17 cellular contexts compared by ENCODE assay signal in the genomic region with DNA sequence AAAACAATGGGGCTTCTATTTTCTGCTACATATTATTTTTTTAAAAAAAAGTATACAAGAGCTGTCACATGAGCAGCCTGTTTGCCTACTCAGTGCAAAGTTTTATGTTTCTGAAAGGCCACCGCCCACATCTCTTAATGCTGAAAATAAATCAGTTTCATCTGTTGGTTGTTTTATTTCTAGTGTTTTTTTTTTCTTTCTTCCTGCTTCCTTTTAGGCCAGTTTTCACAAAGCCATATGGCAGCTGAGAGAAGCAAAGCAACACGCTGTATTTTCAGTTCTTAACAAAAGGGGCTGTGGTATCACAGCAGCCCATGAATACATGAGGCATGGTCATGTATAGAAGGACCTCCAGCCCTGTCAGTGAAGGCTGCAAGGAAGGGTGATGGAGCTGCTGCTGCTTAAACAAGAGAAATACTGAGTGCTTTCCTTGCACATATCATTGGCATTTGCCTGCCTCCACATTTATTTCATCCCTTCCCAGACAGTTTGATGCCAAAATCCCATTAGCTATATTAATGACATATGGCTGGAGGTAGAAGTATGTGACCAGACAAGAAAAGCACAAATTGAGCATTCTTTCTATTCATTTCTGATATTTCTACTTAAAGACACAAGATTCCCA.
A peak's percentile ranks its signal among the peaks of the same experiment; 100 is the strongest.
DNase-seq lines count a peak whose midpoint lies in the region; TF ChIP-seq lines count a peak whose summit lies in the region.
"Had no signal": no experiment of that assay in that cellular context is flagged by ENCODE, and none has a peak within 500 bp of the region (broad histone marks: within the 10 kb centered on the region; RNA-seq: fewer than 3 reads in every experiment).

No MANE protein-coding gene starts in this region.

- intact Hi-C loops in stomach (cut with DNase I; ENCODE audit: low total_unique reads): no loop called here

- H3K27ac ChIP-seq in SK-N-MC (peak overlapping the region; percentile 81), stomach (no peak overlapping the region)
- H3K27ac ChIP-seq in effector memory CD4-positive, alpha-beta T cell (ENCODE audit: insufficient read depth, low read length, poor library complexity, severe bottlenecking): no peak overlapping the region
- H3K27ac ChIP-seq: foreskin keratinocyte, thyroid gland had no signal

- no peaks in the 10 kb centered on the region for H3K9me3 ChIP-seq in SK-N-MC (ENCODE audit: low read depth, low read length)
- no peaks in the 10 kb centered on the region for H3K9me3 ChIP-seq in effector memory CD4-positive, alpha-beta T cell (ENCODE audit: control insufficient read depth, low read length)
- peaks cover 0 to 8% (median 0%) of the 10 kb centered on the region in 4 donors for H3K9me3 ChIP-seq in stomach
- H3K9me3 ChIP-seq: thyroid gland had no signal

- no peaks in the 10 kb centered on the region for H3K27me3 ChIP-seq in effector memory CD4-positive, alpha-beta T cell (replicated peaks; ENCODE audit: control insufficient read depth, insufficient read depth, low read length, poor library complexity, severe bottlenecking)
- no peaks in the 10 kb centered on the region for H3K27me3 ChIP-seq in stomach
- H3K27me3 ChIP-seq: foreskin keratinocyte, thyroid gland had no signal

- H3K4me3 ChIP-seq in SK-N-MC (peak overlapping the region; percentile 64), foreskin fibroblast (ENCODE audit: low read depth in 1 of 2, low read length in 2 of 2) (peak overlapping the region; percentile 5 to 26), stomach (no peak overlapping the region)
- no peak overlapping the region for H3K4me3 ChIP-seq in effector memory CD4-positive, alpha-beta T cell (ENCODE audit: insufficient read depth, low read depth, low read length, poor library complexity, severe bottlenecking)
- H3K4me3 ChIP-seq: thyroid gland had no signal

- no peaks in the 10 kb centered on the region for H3K4me1 ChIP-seq in effector memory CD4-positive, alpha-beta T cell (ENCODE audit: control insufficient read depth, insufficient read depth, low read length, poor library complexity, severe bottlenecking)
- H3K4me1 ChIP-seq in stomach: peaks cover 0 to 8% (median 0%) of the 10 kb centered on the region in 4 donors
- H3K4me1 ChIP-seq: thyroid gland had no signal

- no peak for TF ChIP-seq POLR2A in stomach (IDR thresholded peaks at IDR 0.05)

- DNase-seq in GM04504 (ENCODE audit: low read depth): peak; percentile 25
- DNase-seq in SK-N-MC (ENCODE audit: low read depth, low spot score): no peak
- peak; percentile 64 to 89 for DNase-seq in foreskin fibroblast
- peak; percentile 65 for DNase-seq in stromal cell of bone marrow (ENCODE audit: low read depth)
- DNase-seq in HPDE6-E6E7 (ENCODE audit: extremely low spot score): no peak
- no peak for DNase-seq in effector memory CD4-positive, alpha-beta T cell
- DNase-seq in kidney tubule cell (ENCODE audit: low spot score): no peak
- no peak for DNase-seq in stomach
- DNase-seq: activated CD4-positive, alpha-beta memory T cell treated with anti-CD3 and anti-CD28 coated beads, Interleukin-2, amount 10 ng/mL, durations not matched to agents 7 days and 5 days; activated effector memory CD4-positive, alpha-beta T cell treated with Interleukin-2 at 50 U/mL for 16 hours; aorta; CD4-positive, alpha-beta memory T cell; immature natural killer cell; midbrain; NCI-H2227 treated with DMSO at 0.1 percent for 48 hours; thyroid gland had no signal

- 16 to 36% (median 29%) methylated on average over 2 of the region's 2 CpGs for WGBS in stomach, 5 donors

- H3K36me3 ChIP-seq in SK-N-MC (ENCODE audit: insufficient read depth, low read length): no peaks in the 10 kb centered on the region
- no peaks in the 10 kb centered on the region for H3K36me3 ChIP-seq in effector memory CD4-positive, alpha-beta T cell (ENCODE audit: control insufficient read depth, insufficient read depth, low read length)
- no peaks in the 10 kb centered on the region for H3K36me3 ChIP-seq in stomach
- H3K36me3 ChIP-seq: thyroid gland had no signal

- TF ChIP-seq EP300 in stomach (IDR thresholded peaks at IDR 0.05): no peak

- H3K9ac ChIP-seq in SK-N-MC (ENCODE audit: insufficient read length): peak overlapping the region; percentile 21

- no peak for TF ChIP-seq CTCF in foreskin fibroblast (IDR thresholded peaks at IDR 0.05; ENCODE audit: low read depth, low read length)
- no peak for TF ChIP-seq CTCF in stomach (IDR thresholded peaks at IDR 0.05)

Comparison
In these comparisons a context has a peak if more than half of its experiments do, and no peak if none do; other contexts are left out.
1. DNase-seq: peak in GM04504 (single experiment), foreskin fibroblast (2 of 2) and stromal cell of bone marrow (single experiment); none in SK-N-MC (single experiment), HPDE6-E6E7 (single experiment), effector memory CD4-positive, alpha-beta T cell (0 of 3), kidney tubule cell (single experiment) and stomach (single experiment).
2. H3K4me3 ChIP-seq: peak in SK-N-MC (single experiment) and foreskin fibroblast (2 of 2); none in effector memory CD4-positive, alpha-beta T cell (single experiment) and stomach (0 of 4).